In the genomic region with DNA sequence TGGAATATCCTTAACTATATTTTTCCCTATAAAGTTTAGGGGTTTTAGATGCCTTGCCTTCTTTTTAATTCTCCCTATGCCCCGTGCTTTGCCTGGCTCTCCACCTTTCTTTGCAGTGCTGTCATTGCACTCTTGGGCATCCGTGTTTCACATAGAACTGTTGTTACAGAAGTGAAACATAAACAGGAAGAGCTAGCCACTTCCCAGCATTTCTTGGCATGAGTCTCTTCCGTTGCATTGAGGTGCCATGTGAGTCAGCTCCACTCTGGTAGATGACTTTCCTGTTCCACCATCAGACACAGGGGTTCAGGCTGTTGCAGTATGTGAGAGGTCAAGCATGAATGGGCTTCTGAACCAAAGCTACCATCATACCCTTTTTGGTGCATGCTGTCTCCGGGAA, we compare ENCODE assay signal across 8 cellular contexts.
DNase-seq lines count a peak whose midpoint lies in the region; ATAC-seq and TF ChIP-seq lines count a peak whose summit lies in the region.

No MANE protein-coding gene starts in this region.

- H3K27ac Mint-ChIP-seq in natural killer cell = peak overlapping the region; percentile 56 to 63

- TF ChIP-seq CTCF in AG09319 (IDR thresholded peaks at IDR 0.05; ENCODE audit: low read depth, low read length) (peak; percentile 30), natural killer cell (IDR thresholded peaks at IDR 0.05) (no peak)

- no peaks in the 10 kb centered on the region for H3K36me3 Mint-ChIP-seq in natural killer cell

- H3K9me3 Mint-ChIP-seq in natural killer cell = no peaks in the 10 kb centered on the region

- ATAC-seq in GM19463 (IDR thresholded peaks at IDR 0.05; ENCODE audit: unreplicated experiment) (peak; percentile 60), natural killer cell (peak; percentile 71 to 90 (median 79)), GM21423 (IDR thresholded peaks at IDR 0.05; ENCODE audit: unreplicated experiment) (no peak)

- H3K4me1 Mint-ChIP-seq in natural killer cell = peaks cover 22 to 26% of the 10 kb centered on the region in 2 donors

- peak overlapping the region; percentile 57 for H3K4me3 Mint-ChIP-seq in natural killer cell

- intact Hi-C loops in natural killer cell (cut with micrococcal nuclease) (loop anchor here (10.0 kb wide), 2 partner anchors 64 to 104 kb away; no protein-coding TSS in a partner anchor), posterior cingulate gyrus (cut with DNase I) (no loop called here)

- DNase-seq in AG09319 (ENCODE audit: extremely low read depth, low read depth) (peak; percentile 59), RKO (ENCODE audit: low spot score) (peak; percentile 99), dedifferentiated amniotic fluid mesenchymal stem cell (ENCODE audit: extremely low spot score) (peak; percentile 63), natural killer cell (no peak), posterior cingulate gyrus (no peak), NCI-H1105 treated with DMSO at 0.1 percent for 48 hours (lab: John Stamatoyannopoulos, UW) (no peak)

- H3K27me3 Mint-ChIP-seq in natural killer cell (ENCODE audit: low read depth in 2 of 2) = no peaks in the 10 kb centered on the region

Comparison
In these comparisons a context has a peak if more than half of its experiments do, and no peak if none do; other contexts are left out.
1. DNase-seq: peak in AG09319 (single experiment), RKO (single experiment) and dedifferentiated amniotic fluid mesenchymal stem cell (single experiment); none in natural killer cell (single experiment), posterior cingulate gyrus (0 of 10) and NCI-H1105 treated with DMSO at 0.1 percent for 48 hours (single experiment).